8 cellular contexts compared by ENCODE assay signal in the genomic region with DNA sequence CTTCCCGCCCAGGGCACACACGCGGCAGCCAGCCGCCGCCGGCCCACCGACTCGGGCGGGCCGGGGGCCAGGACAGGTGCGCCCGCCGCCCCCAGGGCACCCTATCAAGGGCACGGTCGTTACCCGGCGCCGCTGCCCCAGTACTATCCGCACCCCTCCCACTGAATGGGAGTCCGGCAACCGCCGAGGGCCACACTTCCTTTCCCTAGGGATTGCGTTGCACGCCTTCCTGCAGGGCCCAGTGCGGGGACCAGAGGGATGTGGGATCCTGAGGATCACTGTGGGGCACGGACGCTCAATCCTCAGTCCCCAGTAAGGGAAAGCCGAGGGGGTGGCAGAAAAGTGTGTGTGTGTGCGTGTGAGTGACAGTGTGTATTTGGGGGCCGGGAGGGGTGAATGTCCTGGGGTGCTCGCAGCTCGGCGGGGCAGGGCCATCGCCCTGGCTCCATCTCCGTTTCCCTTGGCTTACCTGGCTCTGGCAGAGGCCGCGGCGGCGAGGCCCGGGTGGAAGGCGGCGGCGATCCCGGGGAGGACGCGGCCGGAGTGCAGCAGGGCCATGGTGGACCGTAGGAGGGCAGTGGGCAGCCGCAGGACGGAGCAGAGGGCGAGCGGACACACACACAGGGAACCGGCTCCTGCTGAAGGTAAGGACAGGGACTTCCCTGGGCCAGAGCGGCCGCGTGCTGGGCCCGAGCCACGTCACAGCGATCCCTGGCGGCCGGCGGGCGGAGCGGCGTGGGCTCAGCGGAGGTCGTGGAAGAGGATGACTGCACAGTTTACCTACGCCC. TPM values are rescaled to one million over a fixed set of nuclear protein-coding genes. Genes with fewer than 3 reads are reported as not detected.
DNase-seq lines count a peak whose midpoint lies in the region; ATAC-seq and TF ChIP-seq lines count a peak whose summit lies in the region.

A gene (minus strand): TSS at position 646 of the 788 bp plus-strand sequence. CDS start 88 bp downstream, at position 558.

- peak within 1 kb of the TSS; percentile 44 to 76 for H3K27ac ChIP-seq in testis

- TF ChIP-seq CTCF in omental fat pad (IDR thresholded peaks at IDR 0.05) (peak in 1 of 3 donors; percentile 20), testis (IDR thresholded peaks at IDR 0.05) (peak; percentile 63 to 88 (median 82))

- WGBS in testis, 2 donors = 0 to 1% methylated on average over 21 to 67 of the region's 68 CpGs

- peak within 1 kb of the TSS; percentile 96 for H3K4me3 ChIP-seq in HAP-1
- H3K4me3 ChIP-seq in MG63 = peak within 1 kb of the TSS; percentile 99
- H3K4me3 ChIP-seq in testis = peak within 1 kb of the TSS; percentile 84 to 93

- in situ Hi-C loops in HAP-1 (cut with MboI; ENCODE audit: low sequenced_read_pairs) (no loop called here), SK-MEL-5 (cut with HindIII; ENCODE audit: low pct_unique_long_range_greater_than_20kb, low sequenced_read_pairs) (no loop called here)

- peaks cover 4% of the 10 kb centered on the region for H3K27me3 Mint-ChIP-seq in activated naive CD4-positive, alpha-beta T cell treated with anti-CD3 and anti-CD28 coated beads, Interleukin-2, amount 10 ng/mL, durations not matched to agents 7 days and 5 days

- TF ChIP-seq POLR2A in testis (IDR thresholded peaks at IDR 0.05) = no peak

- H3K27ac Mint-ChIP-seq in activated naive CD4-positive, alpha-beta T cell treated with anti-CD3 and anti-CD28 coated beads, Interleukin-2, amount 10 ng/mL, durations not matched to agents 7 days and 5 days = peak within 1 kb of the TSS; percentile 88

- H3K4me1 ChIP-seq in HAP-1 = peaks cover 15% of the 10 kb centered on the region
- peaks cover 6% of the 10 kb centered on the region for H3K4me1 ChIP-seq in testis

- H3K9me3 ChIP-seq in HAP-1 = no peaks in the 10 kb centered on the region
- no peaks in the 10 kb centered on the region for H3K9me3 ChIP-seq in MG63
- no peaks in the 10 kb centered on the region for H3K9me3 ChIP-seq in testis

- H3K27me3 ChIP-seq in HAP-1 (ENCODE audit: low read depth) (no peaks in the 10 kb centered on the region), MG63 (peaks cover 3% of the 10 kb centered on the region; the same call in 1 of the 2 replicates), testis (no peaks in the 10 kb centered on the region)

- H3K36me3 Mint-ChIP-seq in activated naive CD4-positive, alpha-beta T cell treated with anti-CD3 and anti-CD28 coated beads, Interleukin-2, amount 10 ng/mL, durations not matched to agents 7 days and 5 days = peaks cover 7% of the 10 kb centered on the region

- DNase-seq in GM03348 (ENCODE audit: low spot score) = peak; percentile 95
- DNase-seq in HAP-1 (ENCODE audit: low spot score in 2 of 2) = peak; percentile 84 to 90
- DNase-seq in MG63 = peak; percentile 95
- DNase-seq in SK-MEL-5 (ENCODE audit: low read depth, low spot score) = peak; percentile 82
- peak; percentile 83 for DNase-seq in activated naive CD4-positive, alpha-beta T cell treated with anti-CD3 and anti-CD28 coated beads, Interleukin-2, amount 10 ng/mL, durations not matched to agents 7 days and 5 days
- DNase-seq in glomerular endothelial cell (ENCODE audit: extremely low read depth, low read depth, low spot score) = peak; percentile 39
- DNase-seq in omental fat pad (ENCODE audit: low spot score) = peak; percentile 32
- DNase-seq in testis = peak; percentile 92

- H3K36me3 ChIP-seq in HAP-1 (replicated peaks) (peaks cover 15% of the 10 kb centered on the region), MG63 (peaks cover 20% of the 10 kb centered on the region), testis (ENCODE audit: low read depth, missing control alignments) (no peaks in the 10 kb centered on the region)

- intact Hi-C loops in testis (cut with DNase I; ENCODE audit: low total_unique reads) = no loop called here

- peak; percentile 96 for ATAC-seq in omental fat pad (ENCODE audit: low FRiP score)

- no peaks in the 10 kb centered on the region for H3K9me3 Mint-ChIP-seq in activated naive CD4-positive, alpha-beta T cell treated with anti-CD3 and anti-CD28 coated beads, Interleukin-2, amount 10 ng/mL, durations not matched to agents 7 days and 5 days

- peak within 1 kb of the TSS; percentile 93 for H3K4me3 Mint-ChIP-seq in activated naive CD4-positive, alpha-beta T cell treated with anti-CD3 and anti-CD28 coated beads, Interleukin-2, amount 10 ng/mL, durations not matched to agents 7 days and 5 days

- peaks cover 32% of the 10 kb centered on the region for H3K4me1 Mint-ChIP-seq in activated naive CD4-positive, alpha-beta T cell treated with anti-CD3 and anti-CD28 coated beads, Interleukin-2, amount 10 ng/mL, durations not matched to agents 7 days and 5 days

- CTCF ChIA-PET in activated naive CD4-positive, alpha-beta T cell treated with anti-CD3 and anti-CD28 coated beads, Interleukin-2, amount 10 ng/mL, durations not matched to agents 7 days and 5 days (lab: Charles Lee) = interaction anchor here (0.7 to 3.2 kb wide), 5 partner anchors 10 to 397 kb away, joined by 3 to 12 read pairs (median 3); a partner anchor contains a TSS

RNA-seq across cellular contexts. Expression of the gene that starts here (rescaled TPM):
- 126 and 128 TPM in 2 replicates for total RNA-seq in MG63 (2014; rRNA removed; shearing (Covaris generic); ENCODE audit: low replicate concordance)
- 50.1 and 51.1 TPM in 2 replicates for total RNA-seq in SK-MEL-5 (2014; rRNA removed; shearing (Covaris generic))
- polyA plus RNA-seq in SK-MEL-5 (2015; cell fraction: cytosol; rRNA removed) = 84.3 and 104 TPM in 2 replicates
- 57.4 and 57.8 TPM in 2 replicates for polyA plus RNA-seq in SK-MEL-5 (2015; cell fraction: nucleus; rRNA removed)
- total RNA-seq in glomerular endothelial cell = 112 and 122 TPM in 2 replicates
- total RNA-seq in omental fat pad = 10 to 100 TPM; 20.6 to 30.7 (median 27.4) TPM
- total RNA-seq in testis = 100 to 1,000 TPM; 108 to 138 TPM
- polyA plus RNA-seq in testis (ENCODE audit: insufficient read depth, low read depth, low replicate concordance) = 81.0 TPM

Comparison
In these comparisons a context has a peak if more than half of its experiments do, and no peak if none do; other contexts are left out.
1. Peak in every context shown above with its lines: DNase-seq, ATAC-seq, H3K4me3 ChIP-seq and H3K27ac ChIP-seq.
2. DNase-seq: peak in every context shown above with its lines; median percentile 95 in GM03348; 95 in MG63; 92 in testis; 87 in HAP-1; 83 in activated naive CD4-positive, alpha-beta T cell treated with anti-CD3 and anti-CD28 coated beads, Interleukin-2, amount 10 ng/mL, durations not matched to agents 7 days and 5 days; 82 in SK-MEL-5; 39 in glomerular endothelial cell; 32 in omental fat pad.